ENCODE assay signal across 17 cellular contexts in the genomic region with DNA sequence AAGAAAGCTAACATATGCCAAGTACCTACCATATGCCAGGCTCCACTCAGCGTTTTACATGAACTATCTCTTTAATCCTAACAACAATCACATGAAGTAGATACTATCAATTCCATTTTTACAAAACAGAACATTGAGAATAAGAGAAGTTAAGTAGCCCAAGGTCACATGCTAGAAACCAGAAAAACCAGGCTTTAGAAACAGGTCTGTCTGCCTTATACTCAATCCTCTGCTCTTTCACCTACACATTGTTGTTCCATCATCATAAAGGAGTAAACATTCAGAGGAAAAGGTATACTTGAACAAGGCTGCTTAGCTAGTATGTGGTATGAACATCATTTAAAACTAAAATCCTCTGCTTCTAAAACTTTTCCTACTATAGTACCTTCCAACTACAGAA.
"Had no signal": no experiment of that assay in that cellular context is flagged by ENCODE, and none has a peak within 500 bp of the region (broad histone marks: within the 10 kb centered on the region; RNA-seq: fewer than 3 reads in every experiment).

No MANE protein-coding gene starts in this region.

- H3K4me3 Mint-ChIP-seq: activated naive CD8-positive, alpha-beta T cell treated with anti-CD3 and anti-CD28 coated beads, Interleukin-2, amount 10 ng/mL, durations not matched to agents 7 days and 5 days; activated T-helper 1 cell treated with anti-CD3 and anti-CD28 coated beads, Interleukin-12 subunit alpha, Interleukin-12 subunit beta, Interleukin-2, Interleukin-4 antibody, amounts not matched to agents 30 ng/mL and 10 ng/mL and 1 ng/mL, durations not matched to agents 14 hours and 24 hours and 36 hours; effector memory CD8-positive, alpha-beta T cell; neural crest cell; stimulated activated naive B cell treated with anti-CD40 and anti-IgM and Interleukin-4, amounts not matched to agents 10 μg/mL and 1 μg/mL and 100 μg/mL, for 72 hours had no signal

- H3K9me3 Mint-ChIP-seq: activated naive CD8-positive, alpha-beta T cell treated with anti-CD3 and anti-CD28 coated beads, Interleukin-2, amount 10 ng/mL, durations not matched to agents 7 days and 5 days; activated T-helper 1 cell treated with anti-CD3 and anti-CD28 coated beads, Interleukin-12 subunit alpha, Interleukin-12 subunit beta, Interleukin-2, Interleukin-4 antibody, amounts not matched to agents 30 ng/mL and 10 ng/mL and 1 ng/mL, durations not matched to agents 14 hours and 24 hours and 36 hours; neural crest cell had no signal

- H3K27ac Mint-ChIP-seq: activated naive CD8-positive, alpha-beta T cell treated with anti-CD3 and anti-CD28 coated beads, Interleukin-2, amount 10 ng/mL, durations not matched to agents 7 days and 5 days; activated T-helper 1 cell treated with anti-CD3 and anti-CD28 coated beads, Interleukin-12 subunit alpha, Interleukin-12 subunit beta, Interleukin-2, Interleukin-4 antibody, amounts not matched to agents 30 ng/mL and 10 ng/mL and 1 ng/mL, durations not matched to agents 14 hours and 24 hours and 36 hours; effector memory CD8-positive, alpha-beta T cell; stimulated activated naive B cell treated with anti-CD40 and anti-IgM and Interleukin-4, amounts not matched to agents 10 μg/mL and 1 μg/mL and 100 μg/mL, for 72 hours had no signal

- H3K4me1 Mint-ChIP-seq: activated naive CD8-positive, alpha-beta T cell treated with anti-CD3 and anti-CD28 coated beads, Interleukin-2, amount 10 ng/mL, durations not matched to agents 7 days and 5 days; stimulated activated naive B cell treated with anti-CD40 and anti-IgM and Interleukin-4, amounts not matched to agents 10 μg/mL and 1 μg/mL and 100 μg/mL, for 72 hours had no signal

- ATAC-seq: effector memory CD8-positive, alpha-beta T cell; gastroesophageal sphincter; left cardiac atrium; lower lobe of right lung; stimulated activated naive B cell treated with anti-CD40 and anti-IgM and Interleukin-4, amounts not matched to agents 10 μg/mL and 1 μg/mL and 100 μg/mL, for 72 hours had no signal

- DNase-seq: activated CD4-positive, CD25-positive, alpha-beta regulatory T cell treated with anti-CD3 and anti-CD28 coated beads, Interleukin-2, amount 50 U/mL, for 72 hours; activated naive CD4-positive, alpha-beta T cell; activated naive CD8-positive, alpha-beta T cell treated with anti-CD3 and anti-CD28 coated beads, Interleukin-2, amount 10 ng/mL, durations not matched to agents 7 days and 5 days; anterior cingulate cortex; dermis blood vessel endothelial cell; effector memory CD8-positive, alpha-beta T cell; left cardiac atrium; lower lobe of right lung; midbrain; stimulated activated CD4-positive, alpha-beta T cell treated with anti-CD3 and anti-CD28 coated beads, Interleukin-2, amount 100 ng/mL, for 48 hours; stimulated activated naive B cell treated with anti-CD40 and anti-IgM and Interleukin-4, amounts not matched to agents 10 μg/mL and 1 μg/mL and 100 μg/mL, for 72 hours; substantia nigra; SW 1271; transverse colon had no signal

- H3K36me3 Mint-ChIP-seq: activated naive CD8-positive, alpha-beta T cell treated with anti-CD3 and anti-CD28 coated beads, Interleukin-2, amount 10 ng/mL, durations not matched to agents 7 days and 5 days; stimulated activated naive B cell treated with anti-CD40 and anti-IgM and Interleukin-4, amounts not matched to agents 10 μg/mL and 1 μg/mL and 100 μg/mL, for 72 hours had no signal

- H3K27me3 Mint-ChIP-seq: effector memory CD8-positive, alpha-beta T cell; stimulated activated naive B cell treated with anti-CD40 and anti-IgM and Interleukin-4, amounts not matched to agents 10 μg/mL and 1 μg/mL and 100 μg/mL, for 72 hours had no signal
